Comparison of ENCODE assay signal across 1 cellular context in the genomic region with DNA sequence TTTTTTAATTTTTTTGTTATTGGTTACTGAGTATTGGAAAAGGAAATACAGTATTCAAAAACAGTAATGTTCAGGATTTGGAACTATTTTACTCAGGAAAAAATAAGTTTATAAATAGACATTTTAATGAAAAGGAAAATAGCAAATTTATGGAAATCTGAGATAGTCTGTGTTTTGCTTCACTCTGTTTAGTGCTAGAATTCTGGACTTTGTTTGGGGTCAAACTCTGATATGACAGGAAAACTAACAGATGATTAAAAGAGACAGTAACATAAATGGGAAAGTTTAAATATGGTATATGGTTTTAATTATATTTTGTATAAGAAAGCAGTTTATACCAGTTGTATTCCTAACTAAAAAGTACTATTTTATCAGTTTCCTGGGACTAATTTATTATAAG.
TF ChIP-seq lines count a peak whose summit lies in the region.

No MANE protein-coding gene starts in this region.

TF ChIP-seq in SK-N-SH, 30 proteins besides CTCF, POLR2A, EP300 and RAD21 (continued from another document):
- TF ChIP-seq SMC3 (IDR thresholded peaks at IDR 0.05; ENCODE audit: low read depth, low read length) (no peak), NFIC (IDR thresholded peaks at IDR 0.05; ENCODE audit: borderline replicate concordance) (no peak), FOXJ3 (CRISPR knock-in tag; IDR thresholded peaks at IDR 0.05) (no peak)
